In genomic region chr12:85968606-85969005, GRCh38 we compare ENCODE assay signal across 24 cellular contexts.
"Had no signal": no experiment of that assay in that cellular context is flagged by ENCODE, and none has a peak within 500 bp of the region (broad histone marks: within the 10 kb centered on the region; RNA-seq: fewer than 3 reads in every experiment).

No MANE protein-coding gene starts in this region.

- H3K27ac ChIP-seq: left lung, lower lobe of right lung, ovary, skin epidermis, suprapubic skin, thoracic aorta, tibial artery, upper lobe of right lung had no signal

- H3K36me3 ChIP-seq: left lung, lower lobe of right lung, ovary, suprapubic skin, thoracic aorta, tibial artery, upper lobe of right lung had no signal

- DNase-seq: hypothalamus; immature natural killer cell; left colon; left lung; lower lobe of right lung; mammary epithelial cell; mesendoderm; naive B cell; natural killer cell; ovary; retina; right cardiac atrium; stimulated activated CD4-positive, alpha-beta T cell treated with anti-CD3 and anti-CD28 coated beads, Interleukin-12 subunit alpha, Interleukin-12 subunit beta, amount 100 ng/mL, for 4 hours; stimulated activated CD4-positive, alpha-beta T cell treated with anti-CD3 and anti-CD28 coated beads, Interleukin-15, amount 100 ng/mL, for 24 hours; stimulated activated CD4-positive, alpha-beta T cell treated with anti-CD3 and anti-CD28 coated beads, Interleukin-2, amount 100 ng/mL, for 24 hours; stimulated activated CD4-positive, alpha-beta T cell treated with anti-CD3 and anti-CD28 coated beads, Interleukin-4, amount 100 ng/mL, for 1 hour; stimulated activated naive B cell treated with anti-CD40 and anti-IgM and Interleukin-4, amounts not matched to agents 10 μg/mL and 1 μg/mL and 100 μg/mL, for 72 hours; tibial artery; trophoblast cell; upper lobe of right lung had no signal

- H3K9me3 ChIP-seq: left lung, lower lobe of right lung, ovary, suprapubic skin, thoracic aorta, tibial artery, upper lobe of right lung had no signal

- H3K4me3 ChIP-seq: left lung, lower lobe of right lung, ovary, skin epidermis, suprapubic skin, thoracic aorta, tibial artery, upper lobe of right lung had no signal

- H3K4me1 ChIP-seq: left lung, lower lobe of right lung, suprapubic skin, tibial artery, upper lobe of right lung had no signal

- H3K27me3 ChIP-seq: left lung, ovary, suprapubic skin, tibial artery, upper lobe of right lung had no signal

- ATAC-seq: left colon; left lung; lower lobe of right lung; natural killer cell; right cardiac atrium; sciatic nerve; stimulated activated naive B cell treated with anti-CD40 and anti-IgM and Interleukin-4, amounts not matched to agents 10 μg/mL and 1 μg/mL and 100 μg/mL, for 72 hours; upper lobe of right lung had no signal
